8 cellular contexts compared by ENCODE assay signal in the genomic region with DNA sequence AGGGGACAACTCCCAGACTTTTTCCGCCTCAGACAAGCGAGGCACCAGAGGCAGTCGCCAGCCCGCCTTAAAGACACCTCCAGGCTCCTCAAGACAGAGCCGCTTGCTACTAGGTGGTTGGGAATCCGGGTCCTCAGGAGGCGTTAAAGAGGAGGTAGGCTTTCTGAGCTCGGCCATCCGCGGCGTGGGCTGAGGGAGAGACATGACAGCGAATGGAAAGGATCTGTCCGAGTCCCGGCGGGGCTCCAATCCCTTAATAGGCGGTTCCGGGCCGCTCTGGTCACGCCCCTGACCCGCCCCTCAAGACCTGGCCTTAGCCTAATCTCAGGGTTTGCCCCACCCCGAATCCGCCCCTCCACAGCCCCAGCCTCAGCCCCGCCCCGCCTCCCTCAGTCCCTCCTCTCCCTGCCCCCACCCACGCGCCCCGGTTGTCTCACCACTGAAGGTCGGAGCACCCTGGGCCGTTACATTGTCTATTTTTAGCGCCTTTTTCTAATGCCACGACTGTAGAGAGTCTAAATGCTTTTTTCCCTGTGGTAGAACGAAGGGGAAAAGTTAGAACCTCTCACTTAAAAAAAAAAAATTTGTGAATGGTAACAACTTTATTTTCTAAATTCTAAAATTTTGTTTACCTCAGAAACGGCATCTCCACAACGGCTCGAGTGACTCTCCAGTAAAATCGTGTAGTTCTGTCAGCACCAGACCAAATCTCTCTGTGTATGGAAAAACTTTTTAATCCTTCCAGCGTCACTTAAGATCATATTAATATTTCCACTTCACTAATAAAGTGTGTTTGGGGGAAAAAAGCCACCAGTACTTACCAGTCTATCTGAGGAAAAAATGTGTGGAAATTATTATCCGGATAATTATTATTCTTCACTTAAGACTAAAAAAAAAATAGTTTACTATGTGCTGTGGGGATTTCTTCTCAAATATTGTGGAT. TPM values are rescaled to one million over a fixed set of nuclear protein-coding genes. Genes with fewer than 3 reads are reported as not detected.
DNase-seq lines count a peak whose midpoint lies in the region; ATAC-seq and TF ChIP-seq lines count a peak whose summit lies in the region.

A gene (minus strand): TSS at position 229 of the 943 bp plus-strand sequence. CDS start 25 bp downstream, at position 204.

- H3K9me3 Mint-ChIP-seq in activated CD8-positive, alpha-beta T cell treated with anti-CD3 and anti-CD28 coated beads for 36 hours: no peaks in the 10 kb centered on the region

- TF ChIP-seq CTCF in activated CD8-positive, alpha-beta T cell treated with anti-CD3 and anti-CD28 coated beads for 36 hours (IDR thresholded peaks at IDR 0.05): no peak
- no peak for TF ChIP-seq CTCF in osteoblast (IDR thresholded peaks at IDR 0.05; ENCODE audit: extremely low read depth, low read depth, low read length)

- no peak within 1 kb of the TSS for H3K27ac Mint-ChIP-seq in activated CD8-positive, alpha-beta T cell treated with anti-CD3 and anti-CD28 coated beads for 36 hours

- intact Hi-C loops in activated CD8-positive, alpha-beta T cell treated with anti-CD3 and anti-CD28 coated beads for 36 hours (cut with micrococcal nuclease): no loop called here
- intact Hi-C loops in head of caudate nucleus (cut with DNase I): no loop called here

- CTCF ChIA-PET in HEK293T (lab: Yijun Ruan, JAX): no interaction called here
- CTCF ChIA-PET in activated CD8-positive, alpha-beta T cell treated with anti-CD3 and anti-CD28 coated beads for 36 hours (lab: Charles Lee): no interaction called here

- DNase-seq in stimulated activated CD4-positive, alpha-beta T cell treated with anti-CD3 and anti-CD28 coated beads, Interleukin-15, amount 100 ng/mL, for 24 hours: peak; percentile 52
- no peak for DNase-seq in stimulated activated CD4-positive, alpha-beta T cell treated with anti-CD3 and anti-CD28 coated beads, Interleukin-4, amount 100 ng/mL, for 4 hours
- DNase-seq in HEK293T (ENCODE audit: extremely low spot score): peak; percentile 80
- DNase-seq in MG63: peak; percentile 83
- DNase-seq in activated CD8-positive, alpha-beta T cell treated with anti-CD3 and anti-CD28 coated beads for 36 hours: peak; percentile 60
- peak in 37 of 42 donors; percentile 10 to 63 (median 45) for DNase-seq in head of caudate nucleus
- peak; percentile 80 for DNase-seq in osteoblast (ENCODE audit: insufficient read length, low spot score, missing footprints)
- DNase-seq in NK-92 (lab: John Stamatoyannopoulos, UW; ENCODE audit: unreplicated experiment): no peak

- ATAC-seq in activated CD8-positive, alpha-beta T cell treated with anti-CD3 and anti-CD28 coated beads for 36 hours: peak; percentile 66

- no peak within 1 kb of the TSS for H3K4me3 Mint-ChIP-seq in activated CD8-positive, alpha-beta T cell treated with anti-CD3 and anti-CD28 coated beads for 36 hours

- peaks cover 6% of the 10 kb centered on the region for H3K4me1 ChIP-seq in osteoblast (ENCODE audit: insufficient read depth, low read length)

- H3K27me3 ChIP-seq in MG63 (no peaks in the 10 kb centered on the region), osteoblast (ENCODE audit: insufficient read depth, low read length) (peaks cover 9% of the 10 kb centered on the region)

- H3K27me3 Mint-ChIP-seq in activated CD8-positive, alpha-beta T cell treated with anti-CD3 and anti-CD28 coated beads for 36 hours: peaks cover 14% of the 10 kb centered on the region

- peak within 1 kb of the TSS; percentile 52 for H3K4me3 ChIP-seq in MG63
- peak within 1 kb of the TSS; percentile 75 for H3K4me3 ChIP-seq in osteoblast (ENCODE audit: insufficient read depth, low read length)

- H3K36me3 Mint-ChIP-seq in activated CD8-positive, alpha-beta T cell treated with anti-CD3 and anti-CD28 coated beads for 36 hours (ENCODE audit: low read depth): no peaks in the 10 kb centered on the region

- H3K9me3 ChIP-seq in MG63 (no peaks in the 10 kb centered on the region), osteoblast (ENCODE audit: low read depth, low read length) (no peaks in the 10 kb centered on the region)

- H3K27ac ChIP-seq in osteoblast (ENCODE audit: low read depth, low read length): no peak within 1 kb of the TSS

- H2AFZ ChIP-seq in osteoblast (ENCODE audit: low read length): peak within 1 kb of the TSS; percentile 97

- H3K36me3 ChIP-seq in MG63: no peaks in the 10 kb centered on the region
- H3K36me3 ChIP-seq in osteoblast (ENCODE audit: insufficient read depth, low read length): no peaks in the 10 kb centered on the region

- H3K4me2 ChIP-seq in osteoblast (ENCODE audit: insufficient read depth, low read length): peak within 1 kb of the TSS; percentile 95

- H4K20me1 ChIP-seq in osteoblast (ENCODE audit: insufficient read depth, low read length): no peaks in the 10 kb centered on the region

- no peaks in the 10 kb centered on the region for H3K79me2 ChIP-seq in osteoblast (ENCODE audit: insufficient read depth, low read length)

- POLR2A ChIA-PET in HEK293T (lab: Yijun Ruan, JAX): interaction anchor here (1.3 kb wide), 1 partner anchor 22 kb away, joined by 4 read pairs; a partner anchor contains a TSS
- POLR2A ChIA-PET in activated CD8-positive, alpha-beta T cell treated with anti-CD3 and anti-CD28 coated beads for 36 hours (lab: Charles Lee): no interaction called here

- no peaks in the 10 kb centered on the region for H3K4me1 Mint-ChIP-seq in activated CD8-positive, alpha-beta T cell treated with anti-CD3 and anti-CD28 coated beads for 36 hours (ENCODE audit: low read depth)

TF ChIP-seq in HEK293T, 16 proteins besides CTCF, POLR2A, EP300 and RAD21:
- TF ChIP-seq ELF4 (IDR thresholded peaks at IDR 0.05) (no peak), SP1 (IDR thresholded peaks at IDR 0.05) (peak; percentile 100), HDGF (IDR thresholded peaks at IDR 0.05; ENCODE audit: borderline replicate concordance) (no peak), SUZ12 (IDR thresholded peaks at IDR 0.05) (no peak)
- TF ChIP-seq, protein P1, sequence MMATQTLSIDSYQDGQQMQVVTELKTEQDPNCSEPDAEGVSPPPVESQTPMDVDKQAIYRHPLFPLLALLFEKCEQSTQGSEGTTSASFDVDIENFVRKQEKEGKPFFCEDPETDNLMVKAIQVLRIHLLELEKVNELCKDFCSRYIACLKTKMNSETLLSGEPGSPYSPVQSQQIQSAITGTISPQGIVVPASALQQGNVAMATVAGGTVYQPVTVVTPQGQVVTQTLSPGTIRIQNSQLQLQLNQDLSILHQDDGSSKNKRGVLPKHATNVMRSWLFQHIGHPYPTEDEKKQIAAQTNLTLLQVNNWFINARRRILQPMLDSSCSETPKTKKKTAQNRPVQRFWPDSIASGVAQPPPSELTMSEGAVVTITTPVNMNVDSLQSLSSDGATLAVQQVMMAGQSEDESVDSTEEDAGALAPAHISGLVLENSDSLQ (IDR thresholded peaks at IDR 0.05): 0 out of 2 replicates have a peak, but pooled peaks have one; percentile 12

RNA-seq across cellular contexts. Expression of the gene that starts here (rescaled TPM):
- not detected in 2 replicates for total RNA-seq in MG63 (2014; rRNA removed; shearing (Covaris generic); ENCODE audit: low replicate concordance)
- not detected for total RNA-seq in activated CD8-positive, alpha-beta T cell treated with anti-CD3 and anti-CD28 coated beads for 36 hours
- total RNA-seq in osteoblast: not detected in 2 replicates

Comparison
In these comparisons a context has a peak if more than half of its experiments do, and no peak if none do; other contexts are left out.
1. DNase-seq: peak in stimulated activated CD4-positive, alpha-beta T cell treated with anti-CD3 and anti-CD28 coated beads, Interleukin-15, amount 100 ng/mL, for 24 hours (single experiment), HEK293T (single experiment) and head of caudate nucleus (37 of 42); none in stimulated activated CD4-positive, alpha-beta T cell treated with anti-CD3 and anti-CD28 coated beads, Interleukin-4, amount 100 ng/mL, for 4 hours (0 of 2) and NK-92 (single experiment).
2. Peak in DNase-seq and H3K4me3 ChIP-seq in MG63; RNA of the gene not detected or under 1 TPM.
3. Peak in DNase-seq and ATAC-seq in activated CD8-positive, alpha-beta T cell treated with anti-CD3 and anti-CD28 coated beads for 36 hours; RNA of the gene not detected or under 1 TPM.
4. Peak in DNase-seq, H3K4me3 ChIP-seq and H3K4me2 ChIP-seq in osteoblast; RNA of the gene not detected or under 1 TPM.